ENCODE assay signal across 2 cellular contexts in genomic region chr16:31216552-31217530, GRCh38.
TF ChIP-seq lines count a peak whose summit lies in the region.

TSS of gene PYDC1 (minus strand) at chr16:31217135. CDS start at chr16:31217028, 107 bp downstream.

TF ChIP-seq in K562, 482 proteins besides CTCF, POLR2A, EP300 and RAD21:
- peak; percentile 86 for TF ChIP-seq ZBTB33 (CRISPR knock-in tag; IDR thresholded peaks at IDR 0.05)
- TF ChIP-seq ATF2 (CRISPR knock-in tag; IDR thresholded peaks at IDR 0.05), result no peak

TF ChIP-seq in HepG2, 621 proteins besides CTCF, POLR2A, EP300 and RAD21:
- TF ChIP-seq ZNF501 (CRISPR knock-in tag; IDR thresholded peaks at IDR 0.05) (no peak), GABPB1 (CRISPR knock-in tag; IDR thresholded peaks at IDR 0.05) (peak; percentile 31; the same call in 1 of the 2 replicates), NRL (CRISPR knock-in tag; IDR thresholded peaks at IDR 0.05; ENCODE audit: borderline replicate concordance) (0 out of 2 replicates have a peak, but pooled peaks have one; percentile 19)
